In genomic region chr17:7685533-7686220, GRCh38 we compare ENCODE assay signal across 1 cellular context.
TF ChIP-seq lines count a peak whose summit lies in the region.

No MANE protein-coding gene starts in this region.

TF ChIP-seq in HepG2, 621 proteins besides CTCF, POLR2A, EP300 and RAD21 (continued from another document and continues in another):
- TF ChIP-seq KIAA2018 (CRISPR knock-in tag; IDR thresholded peaks at IDR 0.05; ENCODE audit: borderline replicate concordance) (no peak), ETV6 (CRISPR knock-in tag; conservative IDR thresholded peaks at IDR 0.05) (0 out of 2 replicates have a peak, but pooled peaks have one; percentile 48), ARID4A (CRISPR knock-in tag; IDR thresholded peaks at IDR 0.05; ENCODE audit: borderline replicate concordance) (peak; percentile 66), YEATS4 (CRISPR knock-in tag; IDR thresholded peaks at IDR 0.05; ENCODE audit: borderline replicate concordance) (no peak), CREB1 (IDR thresholded peaks at IDR 0.05) (peak; percentile 56), CREB1 (CRISPR knock-in tag; IDR thresholded peaks at IDR 0.05) (no peak), SAP130 (CRISPR knock-in tag; IDR thresholded peaks at IDR 0.05; ENCODE audit: low read depth) (peak; percentile 91), ZNF124 (CRISPR knock-in tag; IDR thresholded peaks at IDR 0.05) (0 out of 2 replicates have a peak, but pooled peaks have one; percentile 35), ZNF276 (CRISPR knock-in tag; IDR thresholded peaks at IDR 0.05; ENCODE audit: low read depth) (no peak), SALL2 (CRISPR knock-in tag; IDR thresholded peaks at IDR 0.05) (peak; percentile 67; the same call in 1 of the 2 replicates), KDM5A (IDR thresholded peaks at IDR 0.05; ENCODE audit: borderline replicate concordance, low read length) (0 out of 2 replicates have a peak, but pooled peaks have one; percentile 3), HOXA3 (CRISPR knock-in tag; IDR thresholded peaks at IDR 0.05) (peak; percentile 73), DRAP1 (CRISPR knock-in tag; IDR thresholded peaks at IDR 0.05) (0 out of 2 replicates have a peak, but pooled peaks have one; percentile 34), ZFP62 (CRISPR knock-in tag; IDR thresholded peaks at IDR 0.05) (no peak), GRHL1 (CRISPR knock-in tag; conservative IDR thresholded peaks at IDR 0.05) (no peak), ZNF101 (CRISPR knock-in tag; IDR thresholded peaks at IDR 0.05; ENCODE audit: borderline replicate concordance, low read depth) (no peak), ZNF333 (CRISPR knock-in tag; IDR thresholded peaks at IDR 0.05; ENCODE audit: borderline replicate concordance) (no peak), ZNF775 (CRISPR knock-in tag; IDR thresholded peaks at IDR 0.05; ENCODE audit: borderline replicate concordance) (no peak), ZSCAN29 (CRISPR knock-in tag; conservative IDR thresholded peaks at IDR 0.05) (no peak; the same call in 1 of the 2 replicates), ZBED4 (CRISPR knock-in tag; IDR thresholded peaks at IDR 0.05; ENCODE audit: borderline replicate concordance) (no peak), NFATC3 (CRISPR knock-in tag; IDR thresholded peaks at IDR 0.05) (no peak), HCFC1 (IDR thresholded peaks at IDR 0.05; ENCODE audit: low read depth, low read length) (peak; percentile 52; the same call in 1 of the 2 replicates)
- TF ChIP-seq, protein P1, sequence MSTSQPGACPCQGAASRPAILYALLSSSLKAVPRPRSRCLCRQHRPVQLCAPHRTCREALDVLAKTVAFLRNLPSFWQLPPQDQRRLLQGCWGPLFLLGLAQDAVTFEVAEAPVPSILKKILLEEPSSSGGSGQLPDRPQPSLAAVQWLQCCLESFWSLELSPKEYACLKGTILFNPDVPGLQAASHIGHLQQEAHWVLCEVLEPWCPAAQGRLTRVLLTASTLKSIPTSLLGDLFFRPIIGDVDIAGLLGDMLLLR (CRISPR knock-in tag; IDR thresholded peaks at IDR 0.05): no peak
